Comparison of ENCODE assay signal across 2 cellular contexts in genomic region chr12:56991319-56991906, GRCh38.
A peak's percentile ranks its signal among the peaks of the same experiment; 100 is the strongest.
TF ChIP-seq lines count a peak whose summit lies in the region.

No MANE protein-coding gene starts in this region.

TF ChIP-seq in A549, 52 proteins besides CTCF, POLR2A, EP300 and RAD21:
- TF ChIP-seq MAFK (IDR thresholded peaks at IDR 0.05; ENCODE audit: partially characterized antibody) (peak; percentile 23), RARB (CRISPR knock-in tag; IDR thresholded peaks at IDR 0.05) (no peak)

TF ChIP-seq in GM12878, 131 proteins besides CTCF, POLR2A, EP300 and RAD21 (continues in another document):
- no peak for TF ChIP-seq JUND (IDR thresholded peaks at IDR 0.05; ENCODE audit: low read depth, low read length)
- no peak for TF ChIP-seq STAT1 (conservative IDR thresholded peaks at IDR 0.05)
- no peak for TF ChIP-seq ATF7 (IDR thresholded peaks at IDR 0.05; ENCODE audit: low read depth)
- no peak for TF ChIP-seq PBX3 (IDR thresholded peaks at IDR 0.05; ENCODE audit: insufficient replicate concordance, low read depth, low read length)
- no peak for TF ChIP-seq FOS (IDR thresholded peaks at IDR 0.05; ENCODE audit: borderline replicate concordance, extremely low read depth, insufficient read length)
- no peak for TF ChIP-seq YY1 (IDR thresholded peaks at IDR 0.05; ENCODE audit: low read depth, low read length)
- TF ChIP-seq EED (IDR thresholded peaks at IDR 0.05; ENCODE audit: low read depth): peak; percentile 71
- no peak for TF ChIP-seq BRCA1 (IDR thresholded peaks at IDR 0.05; ENCODE audit: low read depth, low read length)
- TF ChIP-seq USF1 (IDR thresholded peaks at IDR 0.05; ENCODE audit: borderline replicate concordance, extremely low read length, insufficient read depth, low read depth, low read length): no peak
- no peak for TF ChIP-seq MLLT1 (IDR thresholded peaks at IDR 0.05)
- peak; percentile 92 for TF ChIP-seq SPI1 (IDR thresholded peaks at IDR 0.05; ENCODE audit: borderline replicate concordance, insufficient read depth, low read depth, low read length)
- TF ChIP-seq RUNX3 (IDR thresholded peaks at IDR 0.05; ENCODE audit: low read length): peak; percentile 46
- no peak for TF ChIP-seq RCOR1 (conservative IDR thresholded peaks at IDR 0.05; ENCODE audit: low read depth, low read length)
- TF ChIP-seq TAF1 (IDR thresholded peaks at IDR 0.05; ENCODE audit: borderline replicate concordance, low read depth, low read length): no peak
- 0 out of 4 replicates have a peak, but pooled peaks of 1 of the 2 experiments have one; percentile 20 for TF ChIP-seq SRF (IDR thresholded peaks at IDR 0.05; ENCODE audit: low read depth in 2 of 2, low read length in 2 of 2)
- no peak for TF ChIP-seq CEBPB (IDR thresholded peaks at IDR 0.05; ENCODE audit: borderline replicate concordance in 1 of 2, low read depth in 2 of 2, low read length in 2 of 2)
- TF ChIP-seq SIX5 (IDR thresholded peaks at IDR 0.05; ENCODE audit: low read depth, low read length, severe bottlenecking): no peak
- no peak for TF ChIP-seq TCF3 (IDR thresholded peaks at IDR 0.05; ENCODE audit: borderline replicate concordance, insufficient read depth, low read depth, low read length)
- TF ChIP-seq IKZF2 (IDR thresholded peaks at IDR 0.05): peak; percentile 60 to 65; a peak in 3 of 4 replicates
- TF ChIP-seq TCF7 (IDR thresholded peaks at IDR 0.05; ENCODE audit: borderline replicate concordance): no peak
- no peak for TF ChIP-seq PRDM15 (CRISPR knock-in tag; IDR thresholded peaks at IDR 0.05)
- no peak for TF ChIP-seq NKRF (conservative IDR thresholded peaks at IDR 0.05)
- TF ChIP-seq MYB (IDR thresholded peaks at IDR 0.05; ENCODE audit: borderline replicate concordance, low read depth, low read length): no peak
- peak; percentile 58 for TF ChIP-seq IKZF1 (conservative IDR thresholded peaks at IDR 0.05)
- no peak for TF ChIP-seq HDAC2 (IDR thresholded peaks at IDR 0.05)
- no peak for TF ChIP-seq ZNF592 (IDR thresholded peaks at IDR 0.05)
- TF ChIP-seq SIN3A (IDR thresholded peaks at IDR 0.05; ENCODE audit: low read depth, low read length): no peak
- TF ChIP-seq CUX1 (IDR thresholded peaks at IDR 0.05; ENCODE audit: insufficient replicate concordance, low read depth, low read length): no peak
- TF ChIP-seq LARP7 (IDR thresholded peaks at IDR 0.05): no peak
- no peak for TF ChIP-seq IRF3 (IDR thresholded peaks at IDR 0.05)
- no peak for TF ChIP-seq IRF4 (IDR thresholded peaks at IDR 0.05; ENCODE audit: low read depth, low read length)
- TF ChIP-seq ATF3 (IDR thresholded peaks at IDR 0.05; ENCODE audit: borderline replicate concordance, extremely low read depth, low read depth, low read length): no peak
- TF ChIP-seq ZNF24 (IDR thresholded peaks at IDR 0.05): no peak
- TF ChIP-seq NFXL1 (IDR thresholded peaks at IDR 0.05; ENCODE audit: borderline replicate concordance): no peak
